28 cellular contexts compared by ENCODE assay signal in the genomic region with DNA sequence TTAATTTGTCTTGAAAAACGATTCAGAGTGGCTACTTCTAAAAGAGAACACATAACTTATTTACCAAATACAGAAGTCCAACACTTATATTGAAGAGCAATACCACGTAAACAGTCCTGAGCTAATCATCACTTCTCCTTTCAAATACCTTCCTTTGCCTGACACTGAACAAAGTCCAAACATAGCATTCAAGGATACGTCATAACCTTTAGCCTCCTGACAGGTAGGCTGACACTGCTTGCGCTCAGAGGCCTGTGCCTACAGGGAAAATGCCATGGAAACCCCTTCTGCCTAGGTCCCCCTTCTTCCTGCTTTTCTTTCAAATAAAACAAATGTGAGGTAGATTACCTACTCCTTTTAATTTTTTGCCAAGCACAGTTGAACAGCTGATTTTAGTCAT.
"Had no signal": no experiment of that assay in that cellular context is flagged by ENCODE, and none has a peak within 500 bp of the region (broad histone marks: within the 10 kb centered on the region; RNA-seq: fewer than 3 reads in every experiment).

No MANE protein-coding gene starts in this region.

- H3K4me1 ChIP-seq: colonic mucosa, gastroesophageal sphincter, psoas muscle, tibial nerve had no signal

- H3K4me3 Mint-ChIP-seq: central memory CD8-positive, alpha-beta T cell; dendritic cell treated with granulocyte-macrophage colony-stimulating factor and Interleukin-4, amounts not matched to agents 40 ng/mL and 50 ng/mL, for 4 days; endodermal cell; memory B cell; naive thymus-derived CD4-positive, alpha-beta T cell; nephron progenitor cell; stimulated activated naive B cell treated with anti-CD40 and anti-IgM and Interleukin-4, amounts not matched to agents 10 μg/mL and 1 μg/mL and 100 μg/mL, for 72 hours; stimulated activated naive CD8-positive, alpha-beta T cell treated with anti-CD3 and anti-CD28 coated beads, Interleukin-15, Interleukin-2, amounts not matched to agents 100 ng/mL and 50 ng/mL, for 24 hours had no signal

- H3K9me3 ChIP-seq: colonic mucosa, gastroesophageal sphincter, heart left ventricle, ovary, psoas muscle, thoracic aorta, tibial nerve had no signal

- DNase-seq: colonic mucosa; effector CD8-positive, alpha-beta T cell; endodermal cell; heart left ventricle; hippocampal formation; islet precursor cell; kidney glomerular epithelial cell; naive thymus-derived CD4-positive, alpha-beta T cell; nephron progenitor cell; occipital lobe; ovary; posterior cingulate gyrus; psoas muscle; right cardiac atrium; stimulated activated CD4-positive, alpha-beta T cell treated with anti-CD3 and anti-CD28 coated beads, Interleukin-15, amount 100 ng/mL, for 24 hours; stimulated activated CD4-positive, alpha-beta T cell treated with anti-CD3 and anti-CD28 coated beads, Interleukin-2, amount 100 ng/mL, for 48 hours; stimulated activated naive B cell treated with anti-CD40 and anti-IgM and Interleukin-4, amounts not matched to agents 10 μg/mL and 1 μg/mL and 100 μg/mL, for 72 hours had no signal

- H3K36me3 Mint-ChIP-seq: memory B cell; naive thymus-derived CD4-positive, alpha-beta T cell; stimulated activated naive B cell treated with anti-CD40 and anti-IgM and Interleukin-4, amounts not matched to agents 10 μg/mL and 1 μg/mL and 100 μg/mL, for 72 hours had no signal

- H3K4me1 Mint-ChIP-seq: central memory CD8-positive, alpha-beta T cell; memory B cell; naive thymus-derived CD4-positive, alpha-beta T cell; stimulated activated naive B cell treated with anti-CD40 and anti-IgM and Interleukin-4, amounts not matched to agents 10 μg/mL and 1 μg/mL and 100 μg/mL, for 72 hours had no signal

- H3K27me3 ChIP-seq: colonic mucosa, gastroesophageal sphincter, heart left ventricle, ovary, tibial nerve had no signal

- H3K4me3 ChIP-seq: colonic mucosa, gastroesophageal sphincter, heart left ventricle, lung, ovary, psoas muscle, skin epidermis, thoracic aorta, tibial nerve had no signal

- H3K27ac Mint-ChIP-seq: dendritic cell treated with granulocyte-macrophage colony-stimulating factor and Interleukin-4, amounts not matched to agents 40 ng/mL and 50 ng/mL, for 4 days; endodermal cell; memory B cell; naive thymus-derived CD4-positive, alpha-beta T cell; nephron progenitor cell; stimulated activated naive B cell treated with anti-CD40 and anti-IgM and Interleukin-4, amounts not matched to agents 10 μg/mL and 1 μg/mL and 100 μg/mL, for 72 hours; stimulated activated naive CD8-positive, alpha-beta T cell treated with anti-CD3 and anti-CD28 coated beads, Interleukin-15, Interleukin-2, amounts not matched to agents 100 ng/mL and 50 ng/mL, for 24 hours had no signal

- H3K27ac ChIP-seq: colonic mucosa, epithelial cell of prostate, gastroesophageal sphincter, heart left ventricle, ovary, psoas muscle, skin epidermis, thoracic aorta, tibial nerve had no signal

- H3K9me3 Mint-ChIP-seq: central memory CD8-positive, alpha-beta T cell; dendritic cell treated with granulocyte-macrophage colony-stimulating factor and Interleukin-4, amounts not matched to agents 40 ng/mL and 50 ng/mL, for 4 days; endodermal cell; nephron progenitor cell; stimulated activated naive CD8-positive, alpha-beta T cell treated with anti-CD3 and anti-CD28 coated beads, Interleukin-15, Interleukin-2, amounts not matched to agents 100 ng/mL and 50 ng/mL, for 24 hours had no signal

- ATAC-seq: esophagus mucosa; gastroesophageal sphincter; heart left ventricle; naive thymus-derived CD4-positive, alpha-beta T cell; psoas muscle; right cardiac atrium; stimulated activated naive B cell treated with anti-CD40 and anti-IgM and Interleukin-4, amounts not matched to agents 10 μg/mL and 1 μg/mL and 100 μg/mL, for 72 hours had no signal

- H3K36me3 ChIP-seq: colonic mucosa, gastroesophageal sphincter, heart left ventricle, ovary, thoracic aorta, tibial nerve had no signal
